In genomic region chr7:141481971-141482370, GRCh38 we compare ENCODE assay signal across 26 cellular contexts.
DNase-seq lines count a peak whose midpoint lies in the region; ATAC-seq, FAIRE-seq and TF ChIP-seq lines count a peak whose summit lies in the region.
"Had no signal": no experiment of that assay in that cellular context is flagged by ENCODE, and none has a peak within 500 bp of the region (broad histone marks: within the 10 kb centered on the region; RNA-seq: fewer than 3 reads in every experiment).

No MANE protein-coding gene starts in this region.

- H3K36me3 ChIP-seq in GM23338 (ENCODE audit: insufficient read depth) (no peaks in the 10 kb centered on the region), endodermal cell (ENCODE audit: control insufficient read depth, insufficient read depth, low read length) (no peaks in the 10 kb centered on the region)
- H3K36me3 ChIP-seq: BE2C, BLaER1 had no signal

- DNase-seq in GM23338 (ENCODE audit: low spot score) (no peak), caudate nucleus (lab: John Stamatoyannopoulos, UW) (peak in 26 of 61 donors; percentile 4 to 76 (median 32)), endodermal cell (peak; percentile 52), putamen (ENCODE audit: low spot score) (peak; percentile 67), frontal cortex (ENCODE audit: low spot score in 2 of 2) (no peak)
- DNase-seq: 8988T; ACHN; BE2C; C1 segment of cervical spinal cord; CD4-positive, alpha-beta memory T cell; CD4-positive, CD25-positive, alpha-beta regulatory T cell; CD8-positive, alpha-beta memory T cell; COR-L47; DMS 273 treated with DMSO at 0.1 percent for 48 hours; DMS153; DMS53; DMS79; DND-41; EL; GDM1 had no signal

- no peaks in the 10 kb centered on the region for H3K9me3 Mint-ChIP-seq in GM23338
- no peaks in the 10 kb centered on the region for H3K9me3 Mint-ChIP-seq in endodermal cell
- H3K9me3 Mint-ChIP-seq: CD8-positive, alpha-beta memory T cell had no signal

- H3K79me2 ChIP-seq in GM23338 (replicated peaks; ENCODE audit: insufficient read depth) = no peaks in the 10 kb centered on the region

- H3K27ac ChIP-seq in GM23338 (ENCODE audit: low read depth) = no peak overlapping the region
- peak overlapping the region; percentile 37 for H3K27ac ChIP-seq in caudate nucleus (ENCODE audit: low read depth, low read length)
- no peak overlapping the region for H3K27ac ChIP-seq in endodermal cell (ENCODE audit: low read depth, low read length)
- H3K27ac ChIP-seq: BLaER1 had no signal

- H3K4me1 Mint-ChIP-seq in GM23338 = peaks cover 13% of the 10 kb centered on the region
- H3K4me1 Mint-ChIP-seq in endodermal cell = no peaks in the 10 kb centered on the region
- H3K4me1 Mint-ChIP-seq: CD14-positive monocyte; CD4-positive, alpha-beta memory T cell; CD4-positive, CD25-positive, alpha-beta regulatory T cell; CD8-positive, alpha-beta memory T cell had no signal

- peaks cover 13% of the 10 kb centered on the region; the same call in 1 of the 2 replicates for H3K9me2 ChIP-seq in GM23338 (ENCODE audit: insufficient read depth)

- no peaks in the 10 kb centered on the region for H3K36me3 Mint-ChIP-seq in GM23338 (ENCODE audit: low read depth)
- H3K36me3 Mint-ChIP-seq in endodermal cell (ENCODE audit: low read depth) = no peaks in the 10 kb centered on the region
- H3K36me3 Mint-ChIP-seq: CD14-positive monocyte; CD4-positive, alpha-beta memory T cell; CD4-positive, CD25-positive, alpha-beta regulatory T cell; CD8-positive, alpha-beta memory T cell had no signal

- H3K4me3 Mint-ChIP-seq in GM23338 (no peak overlapping the region), endodermal cell (no peak overlapping the region)
- H3K4me3 Mint-ChIP-seq: CD14-positive monocyte; CD4-positive, alpha-beta memory T cell; CD4-positive, CD25-positive, alpha-beta regulatory T cell; CD8-positive, alpha-beta memory T cell had no signal

- WGBS in endodermal cell (ENCODE audit: insufficient coverage in 1 of 2, insufficient read length in 1 of 2), 2 experiments = 89 to 100% methylated on average over 3 to 5 of the region's 5 CpGs

- no peak for FAIRE-seq in frontal cortex (lab: Jason Lieb, UNC)
- FAIRE-seq: A204.1, GM12891 had no signal

- peaks cover 10% of the 10 kb centered on the region for H3K4me1 ChIP-seq in GM23338 (ENCODE audit: insufficient read depth)
- no peaks in the 10 kb centered on the region for H3K4me1 ChIP-seq in endodermal cell (ENCODE audit: control insufficient read depth, insufficient read depth, low read length)
- H3K4me1 ChIP-seq: BLaER1 had no signal

- H3K27me3 Mint-ChIP-seq in GM23338 (ENCODE audit: insufficient read depth, low read depth, poor library complexity) (peaks cover 9% of the 10 kb centered on the region), endodermal cell (ENCODE audit: insufficient read depth) (no peaks in the 10 kb centered on the region)
- H3K27me3 Mint-ChIP-seq: CD4-positive, CD25-positive, alpha-beta regulatory T cell had no signal

- H3K9me3 ChIP-seq in endodermal cell (ENCODE audit: control insufficient read depth, low read length) = no peaks in the 10 kb centered on the region
- H3K9me3 ChIP-seq: BE2C, BLaER1 had no signal

- H3K4me2 ChIP-seq in GM23338 = no peak overlapping the region
- H3K4me2 ChIP-seq: BLaER1 had no signal

- no peaks in the 10 kb centered on the region for H3F3A ChIP-seq in GM23338 (replicated peaks; ENCODE audit: low read depth)

- H3K4me3 ChIP-seq in GM23338 = no peak overlapping the region
- no peak overlapping the region for H3K4me3 ChIP-seq in endodermal cell (ENCODE audit: low read length)
- H3K4me3 ChIP-seq: BLaER1 had no signal

- no peaks in the 10 kb centered on the region for H3K27me3 ChIP-seq in GM23338 (ENCODE audit: insufficient read depth)
- H3K27me3 ChIP-seq in endodermal cell (ENCODE audit: control insufficient read depth, insufficient read depth, low read length, poor library complexity, severe bottlenecking) = no peaks in the 10 kb centered on the region
- H3K27me3 ChIP-seq: BE2C, BLaER1 had no signal

- no peaks in the 10 kb centered on the region for H4K20me1 ChIP-seq in GM23338 (replicated peaks; ENCODE audit: insufficient read depth)
- H4K20me1 ChIP-seq: BLaER1 had no signal

- ATAC-seq in GM23338 = peak; percentile 35; the same call in 2 of the 3 replicates
- ATAC-seq in HG03045 (IDR thresholded peaks at IDR 0.05; ENCODE audit: unreplicated experiment) = no peak
- ATAC-seq in GM18861 (IDR thresholded peaks at IDR 0.05; ENCODE audit: unreplicated experiment) = no peak

- H3K9ac ChIP-seq in endodermal cell (ENCODE audit: extremely low read depth, low read length, poor library complexity, severe bottlenecking) = no peak overlapping the region
- H3K9ac ChIP-seq: BLaER1 had no signal

- H2AFZ ChIP-seq in GM23338 = no peak overlapping the region

- TF ChIP-seq CTCF in GM23338 (conservative IDR thresholded peaks at IDR 0.05; ENCODE audit: low read depth in 2 of 2) = 0 out of 4 replicates have a peak, but pooled peaks of 1 of the 2 experiments have one; percentile 7
- TF ChIP-seq CTCF in endodermal cell (conservative IDR thresholded peaks at IDR 0.05) = no peak

- H3K27ac Mint-ChIP-seq in GM23338 (no peak overlapping the region), endodermal cell (no peak overlapping the region)
- H3K27ac Mint-ChIP-seq: CD14-positive monocyte; CD4-positive, alpha-beta memory T cell; CD4-positive, CD25-positive, alpha-beta regulatory T cell had no signal

TF ChIP-seq in GM23338, 12 proteins besides CTCF, POLR2A, EP300 and RAD21 (continues in another document):
- TF ChIP-seq ZNF331 (CRISPR knock-in tag; IDR thresholded peaks at IDR 0.05; ENCODE audit: low read depth) (no peak), POLR2AphosphoS5 (IDR thresholded peaks at IDR 0.05; ENCODE audit: low read depth) (no peak), EZH2phosphoT487 (IDR thresholded peaks at IDR 0.05; ENCODE audit: unreplicated experiment) (no peak), ZNF462 (CRISPR knock-in tag; IDR thresholded peaks at IDR 0.05) (no peak), NANOG (IDR thresholded peaks at IDR 0.05; ENCODE audit: borderline replicate concordance) (no peak), JUNB (IDR thresholded peaks at IDR 0.05; ENCODE audit: unreplicated experiment) (no peak), EZH2 (IDR thresholded peaks at IDR 0.05; ENCODE audit: low read depth, unreplicated experiment) (no peak), ZNF114 (CRISPR knock-in tag; IDR thresholded peaks at IDR 0.05) (no peak)

Comparison
In these comparisons a context has a peak if more than half of its experiments do, and no peak if none do; other contexts are left out.
1. DNase-seq: peak in endodermal cell (single experiment) and putamen (single experiment); none in GM23338 (single experiment) and frontal cortex (0 of 2).